1 cellular context compared by ENCODE assay signal in the genomic region with DNA sequence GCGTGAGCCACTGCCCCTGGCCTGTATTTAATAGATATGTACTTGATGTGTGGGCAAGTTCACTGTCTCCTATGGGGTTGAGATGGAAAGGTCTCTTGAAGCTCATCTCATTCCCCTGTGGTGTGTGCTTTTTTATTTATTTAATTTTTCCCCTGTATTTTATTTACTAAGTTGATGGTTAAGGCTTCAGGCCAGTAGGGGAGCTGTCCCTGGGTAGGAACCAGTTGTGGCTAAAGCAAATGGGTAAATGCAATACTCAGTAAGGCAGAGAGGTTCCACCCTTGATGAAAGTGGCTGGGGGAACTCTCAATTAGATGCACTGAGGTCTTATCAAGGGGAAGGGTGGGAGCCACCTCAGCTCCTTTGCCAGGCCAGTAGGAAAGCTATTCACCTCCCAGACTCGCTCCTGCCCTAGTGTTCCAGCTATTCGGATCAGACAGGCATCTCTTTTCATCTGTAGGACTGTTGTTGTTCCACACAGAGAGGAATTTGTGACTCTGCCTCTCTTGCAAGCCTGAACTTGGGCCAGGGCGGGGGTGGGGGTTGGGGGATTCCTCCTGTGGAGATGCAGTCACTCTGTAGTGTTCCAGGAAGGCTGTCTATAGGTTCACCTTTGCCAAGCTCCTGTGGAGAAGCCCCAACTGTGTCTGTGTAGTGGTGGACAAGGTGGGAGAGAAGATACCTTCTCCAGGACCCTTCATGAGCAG.
TF ChIP-seq lines count a peak whose summit lies in the region.

No MANE protein-coding gene starts in this region.

TF ChIP-seq in GM23338, 12 proteins besides CTCF, POLR2A, EP300 and RAD21 (continued from another document):
- TF ChIP-seq, protein P1, sequence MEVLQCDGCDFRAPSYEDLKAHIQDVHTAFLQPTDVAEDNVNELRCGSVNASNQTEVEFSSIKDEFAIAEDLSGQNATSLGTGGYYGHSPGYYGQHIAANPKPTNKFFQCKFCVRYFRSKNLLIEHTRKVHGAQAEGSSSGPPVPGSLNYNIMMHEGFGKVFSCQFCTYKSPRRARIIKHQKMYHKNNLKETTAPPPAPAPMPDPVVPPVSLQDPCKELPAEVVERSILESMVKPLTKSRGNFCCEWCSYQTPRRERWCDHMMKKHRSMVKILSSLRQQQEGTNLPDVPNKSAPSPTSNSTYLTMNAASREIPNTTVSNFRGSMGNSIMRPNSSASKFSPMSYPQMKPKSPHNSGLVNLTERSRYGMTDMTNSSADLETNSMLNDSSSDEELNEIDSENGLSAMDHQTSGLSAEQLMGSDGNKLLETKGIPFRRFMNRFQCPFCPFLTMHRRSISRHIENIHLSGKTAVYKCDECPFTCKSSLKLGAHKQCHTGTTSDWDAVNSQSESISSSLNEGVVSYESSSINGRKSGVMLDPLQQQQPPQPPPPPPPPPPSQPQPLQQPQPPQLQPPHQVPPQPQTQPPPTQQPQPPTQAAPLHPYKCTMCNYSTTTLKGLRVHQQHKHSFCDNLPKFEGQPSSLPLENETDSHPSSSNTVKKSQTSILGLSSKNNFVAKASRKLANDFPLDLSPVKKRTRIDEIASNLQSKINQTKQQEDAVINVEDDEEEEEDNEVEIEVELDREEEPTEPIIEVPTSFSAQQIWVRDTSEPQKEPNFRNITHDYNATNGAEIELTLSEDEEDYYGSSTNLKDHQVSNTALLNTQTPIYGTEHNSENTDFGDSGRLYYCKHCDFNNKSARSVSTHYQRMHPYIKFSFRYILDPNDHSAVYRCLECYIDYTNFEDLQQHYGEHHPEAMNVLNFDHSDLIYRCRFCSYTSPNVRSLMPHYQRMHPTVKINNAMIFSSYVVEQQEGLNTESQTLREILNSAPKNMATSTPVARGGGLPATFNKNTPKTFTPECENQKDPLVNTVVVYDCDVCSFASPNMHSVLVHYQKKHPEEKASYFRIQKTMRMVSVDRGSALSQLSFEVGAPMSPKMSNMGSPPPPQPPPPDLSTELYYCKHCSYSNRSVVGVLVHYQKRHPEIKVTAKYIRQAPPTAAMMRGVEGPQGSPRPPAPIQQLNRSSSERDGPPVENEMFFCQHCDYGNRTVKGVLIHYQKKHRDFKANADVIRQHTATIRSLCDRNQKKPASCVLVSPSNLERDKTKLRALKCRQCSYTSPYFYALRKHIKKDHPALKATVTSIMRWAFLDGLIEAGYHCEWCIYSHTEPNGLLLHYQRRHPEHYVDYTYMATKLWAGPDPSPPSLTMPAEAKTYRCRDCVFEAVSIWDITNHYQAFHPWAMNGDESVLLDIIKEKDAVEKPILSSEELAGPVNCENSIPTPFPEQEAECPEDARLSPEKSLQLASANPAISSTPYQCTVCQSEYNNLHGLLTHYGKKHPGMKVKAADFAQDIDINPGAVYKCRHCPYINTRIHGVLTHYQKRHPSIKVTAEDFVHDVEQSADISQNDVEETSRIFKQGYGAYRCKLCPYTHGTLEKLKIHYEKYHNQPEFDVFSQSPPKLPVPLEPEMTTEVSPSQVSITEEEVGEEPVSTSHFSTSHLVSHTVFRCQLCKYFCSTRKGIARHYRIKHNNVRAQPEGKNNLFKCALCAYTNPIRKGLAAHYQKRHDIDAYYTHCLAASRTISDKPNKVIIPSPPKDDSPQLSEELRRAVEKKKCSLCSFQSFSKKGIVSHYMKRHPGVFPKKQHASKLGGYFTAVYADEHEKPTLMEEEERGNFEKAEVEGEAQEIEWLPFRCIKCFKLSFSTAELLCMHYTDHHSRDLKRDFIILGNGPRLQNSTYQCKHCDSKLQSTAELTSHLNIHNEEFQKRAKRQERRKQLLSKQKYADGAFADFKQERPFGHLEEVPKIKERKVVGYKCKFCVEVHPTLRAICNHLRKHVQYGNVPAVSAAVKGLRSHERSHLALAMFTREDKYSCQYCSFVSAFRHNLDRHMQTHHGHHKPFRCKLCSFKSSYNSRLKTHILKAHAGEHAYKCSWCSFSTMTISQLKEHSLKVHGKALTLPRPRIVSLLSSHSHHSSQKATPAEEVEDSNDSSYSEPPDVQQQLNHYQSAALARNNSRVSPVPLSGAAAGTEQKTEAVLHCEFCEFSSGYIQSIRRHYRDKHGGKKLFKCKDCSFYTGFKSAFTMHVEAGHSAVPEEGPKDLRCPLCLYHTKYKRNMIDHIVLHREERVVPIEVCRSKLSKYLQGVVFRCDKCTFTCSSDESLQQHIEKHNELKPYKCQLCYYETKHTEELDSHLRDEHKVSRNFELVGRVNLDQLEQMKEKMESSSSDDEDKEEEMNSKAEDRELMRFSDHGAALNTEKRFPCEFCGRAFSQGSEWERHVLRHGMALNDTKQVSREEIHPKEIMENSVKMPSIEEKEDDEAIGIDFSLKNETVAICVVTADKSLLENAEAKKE (CRISPR knock-in tag; IDR thresholded peaks at IDR 0.05), result no peak
- TF ChIP-seq ZNF331 (CRISPR knock-in tag; IDR thresholded peaks at IDR 0.05; ENCODE audit: low read depth) (no peak), POLR2AphosphoS5 (IDR thresholded peaks at IDR 0.05; ENCODE audit: low read depth) (no peak), NANOG (IDR thresholded peaks at IDR 0.05; ENCODE audit: borderline replicate concordance) (no peak), EZH2phosphoT487 (IDR thresholded peaks at IDR 0.05; ENCODE audit: unreplicated experiment) (no peak), STAT1 (IDR thresholded peaks at IDR 0.05; ENCODE audit: unreplicated experiment) (no peak)
- TF ChIP-seq, protein P2, sequence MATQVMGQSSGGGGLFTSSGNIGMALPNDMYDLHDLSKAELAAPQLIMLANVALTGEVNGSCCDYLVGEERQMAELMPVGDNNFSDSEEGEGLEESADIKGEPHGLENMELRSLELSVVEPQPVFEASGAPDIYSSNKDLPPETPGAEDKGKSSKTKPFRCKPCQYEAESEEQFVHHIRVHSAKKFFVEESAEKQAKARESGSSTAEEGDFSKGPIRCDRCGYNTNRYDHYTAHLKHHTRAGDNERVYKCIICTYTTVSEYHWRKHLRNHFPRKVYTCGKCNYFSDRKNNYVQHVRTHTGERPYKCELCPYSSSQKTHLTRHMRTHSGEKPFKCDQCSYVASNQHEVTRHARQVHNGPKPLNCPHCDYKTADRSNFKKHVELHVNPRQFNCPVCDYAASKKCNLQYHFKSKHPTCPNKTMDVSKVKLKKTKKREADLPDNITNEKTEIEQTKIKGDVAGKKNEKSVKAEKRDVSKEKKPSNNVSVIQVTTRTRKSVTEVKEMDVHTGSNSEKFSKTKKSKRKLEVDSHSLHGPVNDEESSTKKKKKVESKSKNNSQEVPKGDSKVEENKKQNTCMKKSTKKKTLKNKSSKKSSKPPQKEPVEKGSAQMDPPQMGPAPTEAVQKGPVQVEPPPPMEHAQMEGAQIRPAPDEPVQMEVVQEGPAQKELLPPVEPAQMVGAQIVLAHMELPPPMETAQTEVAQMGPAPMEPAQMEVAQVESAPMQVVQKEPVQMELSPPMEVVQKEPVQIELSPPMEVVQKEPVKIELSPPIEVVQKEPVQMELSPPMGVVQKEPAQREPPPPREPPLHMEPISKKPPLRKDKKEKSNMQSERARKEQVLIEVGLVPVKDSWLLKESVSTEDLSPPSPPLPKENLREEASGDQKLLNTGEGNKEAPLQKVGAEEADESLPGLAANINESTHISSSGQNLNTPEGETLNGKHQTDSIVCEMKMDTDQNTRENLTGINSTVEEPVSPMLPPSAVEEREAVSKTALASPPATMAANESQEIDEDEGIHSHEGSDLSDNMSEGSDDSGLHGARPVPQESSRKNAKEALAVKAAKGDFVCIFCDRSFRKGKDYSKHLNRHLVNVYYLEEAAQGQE (IDR thresholded peaks at IDR 0.05; ENCODE audit: unreplicated experiment), result no peak
- TF ChIP-seq, protein P3, sequence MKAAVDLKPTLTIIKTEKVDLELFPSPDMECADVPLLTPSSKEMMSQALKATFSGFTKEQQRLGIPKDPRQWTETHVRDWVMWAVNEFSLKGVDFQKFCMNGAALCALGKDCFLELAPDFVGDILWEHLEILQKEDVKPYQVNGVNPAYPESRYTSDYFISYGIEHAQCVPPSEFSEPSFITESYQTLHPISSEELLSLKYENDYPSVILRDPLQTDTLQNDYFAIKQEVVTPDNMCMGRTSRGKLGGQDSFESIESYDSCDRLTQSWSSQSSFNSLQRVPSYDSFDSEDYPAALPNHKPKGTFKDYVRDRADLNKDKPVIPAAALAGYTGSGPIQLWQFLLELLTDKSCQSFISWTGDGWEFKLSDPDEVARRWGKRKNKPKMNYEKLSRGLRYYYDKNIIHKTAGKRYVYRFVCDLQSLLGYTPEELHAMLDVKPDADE (IDR thresholded peaks at IDR 0.05), result no peak
